Comparison of ENCODE assay signal across 2 cellular contexts in the genomic region with DNA sequence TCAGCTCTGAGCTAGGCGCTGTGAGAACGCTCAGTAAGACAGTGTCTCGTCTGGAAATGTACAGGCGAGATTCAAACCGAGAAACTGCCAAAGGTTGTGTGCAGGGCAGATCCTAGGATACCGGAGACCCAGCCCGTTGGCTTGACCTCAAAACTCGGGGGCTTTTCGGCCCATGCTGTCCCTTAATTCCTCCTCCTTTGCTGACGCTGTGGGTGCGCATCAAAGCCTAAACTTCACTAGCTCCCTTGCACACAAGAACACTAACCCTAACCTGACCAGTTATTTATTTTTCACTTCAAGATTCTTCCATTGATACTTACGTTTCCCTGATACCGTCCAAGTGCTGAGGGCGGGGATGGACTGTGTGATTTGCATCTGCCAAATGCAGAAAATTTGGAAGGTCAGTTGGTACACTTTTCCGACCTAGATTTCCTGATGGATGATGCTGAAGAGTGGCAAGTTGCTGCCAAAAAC.
TF ChIP-seq lines count a peak whose summit lies in the region.

No MANE protein-coding gene starts in this region.

TF ChIP-seq in GM12878, 131 proteins besides CTCF, POLR2A, EP300 and RAD21 (continues in another document):
- TF ChIP-seq RCOR1 (conservative IDR thresholded peaks at IDR 0.05; ENCODE audit: low read depth, low read length) (no peak), YBX1 (IDR thresholded peaks at IDR 0.05) (no peak), MTA2 (IDR thresholded peaks at IDR 0.05; ENCODE audit: low read depth) (no peak; the same call in 1 of the 2 replicates), IKZF2 (IDR thresholded peaks at IDR 0.05) (peak in 1 of 2 experiments; percentile 21; a peak in 1 of 4 replicates), GATAD2B (conservative IDR thresholded peaks at IDR 0.05; ENCODE audit: low read depth) (no peak; the same call in 1 of the 2 replicates), BMI1 (IDR thresholded peaks at IDR 0.05; ENCODE audit: borderline replicate concordance) (no peak), ASH2L (IDR thresholded peaks at IDR 0.05; ENCODE audit: borderline replicate concordance, low read depth) (no peak), JUND (IDR thresholded peaks at IDR 0.05; ENCODE audit: low read depth, low read length) (no peak), RELA (IDR thresholded peaks at IDR 0.05; ENCODE audit: borderline replicate concordance, partially characterized antibody) (no peak), SMC3 (IDR thresholded peaks at IDR 0.05; ENCODE audit: borderline replicate concordance, low read length) (0 out of 2 replicates have a peak, but pooled peaks have one; percentile 5), YY1 (IDR thresholded peaks at IDR 0.05; ENCODE audit: low read depth, low read length) (no peak), MLLT1 (IDR thresholded peaks at IDR 0.05) (0 out of 2 replicates have a peak, but pooled peaks have one; percentile 3), BCL3 (IDR thresholded peaks at IDR 0.05; ENCODE audit: borderline replicate concordance, insufficient read depth, low read depth, low read length, poor library complexity, severe bottlenecking) (no peak), CHD4 (IDR thresholded peaks at IDR 0.05) (no peak), POU2F2 (IDR thresholded peaks at IDR 0.05; ENCODE audit: borderline replicate concordance, low read depth, low read length) (no peak), PKNOX1 (IDR thresholded peaks at IDR 0.05) (no peak), MXI1 (IDR thresholded peaks at IDR 0.05; ENCODE audit: low read depth, low read length) (no peak), ZBTB4 (CRISPR knock-in tag; IDR thresholded peaks at IDR 0.05) (no peak)
- TF ChIP-seq, protein P1, sequence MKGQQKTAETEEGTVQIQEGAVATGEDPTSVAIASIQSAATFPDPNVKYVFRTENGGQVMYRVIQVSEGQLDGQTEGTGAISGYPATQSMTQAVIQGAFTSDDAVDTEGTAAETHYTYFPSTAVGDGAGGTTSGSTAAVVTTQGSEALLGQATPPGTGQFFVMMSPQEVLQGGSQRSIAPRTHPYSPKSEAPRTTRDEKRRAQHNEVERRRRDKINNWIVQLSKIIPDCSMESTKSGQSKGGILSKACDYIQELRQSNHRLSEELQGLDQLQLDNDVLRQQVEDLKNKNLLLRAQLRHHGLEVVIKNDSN (IDR thresholded peaks at IDR 0.05; ENCODE audit: borderline replicate concordance, extremely low read length, insufficient read depth, low read depth, low read length) = no peak

TF ChIP-seq in HepG2, 621 proteins besides CTCF, POLR2A, EP300 and RAD21:
- 0 out of 2 replicates have a peak, but pooled peaks have one; percentile 0 for TF ChIP-seq ZGPAT (CRISPR knock-in tag; IDR thresholded peaks at IDR 0.05)
- 0 out of 2 replicates have a peak, but pooled peaks have one; percentile 21 for TF ChIP-seq ZSCAN30 (CRISPR knock-in tag; IDR thresholded peaks at IDR 0.05)
- no peak for TF ChIP-seq ZNF598 (CRISPR knock-in tag; IDR thresholded peaks at IDR 0.05; ENCODE audit: borderline replicate concordance)
- 0 out of 2 replicates have a peak, but pooled peaks have one; percentile 2 for TF ChIP-seq ZC3H4 (CRISPR knock-in tag; IDR thresholded peaks at IDR 0.05; ENCODE audit: borderline replicate concordance)
- no peak for TF ChIP-seq IRF9 (CRISPR knock-in tag; IDR thresholded peaks at IDR 0.05; ENCODE audit: borderline replicate concordance)
- TF ChIP-seq, protein P2, sequence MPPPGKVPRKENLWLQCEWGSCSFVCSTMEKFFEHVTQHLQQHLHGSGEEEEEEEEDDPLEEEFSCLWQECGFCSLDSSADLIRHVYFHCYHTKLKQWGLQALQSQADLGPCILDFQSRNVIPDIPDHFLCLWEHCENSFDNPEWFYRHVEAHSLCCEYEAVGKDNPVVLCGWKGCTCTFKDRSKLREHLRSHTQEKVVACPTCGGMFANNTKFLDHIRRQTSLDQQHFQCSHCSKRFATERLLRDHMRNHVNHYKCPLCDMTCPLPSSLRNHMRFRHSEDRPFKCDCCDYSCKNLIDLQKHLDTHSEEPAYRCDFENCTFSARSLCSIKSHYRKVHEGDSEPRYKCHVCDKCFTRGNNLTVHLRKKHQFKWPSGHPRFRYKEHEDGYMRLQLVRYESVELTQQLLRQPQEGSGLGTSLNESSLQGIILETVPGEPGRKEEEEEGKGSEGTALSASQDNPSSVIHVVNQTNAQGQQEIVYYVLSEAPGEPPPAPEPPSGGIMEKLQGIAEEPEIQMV (CRISPR knock-in tag; IDR thresholded peaks at IDR 0.05; ENCODE audit: low read depth) = no peak; the same call in 1 of the 2 replicates
- peak; percentile 10 for TF ChIP-seq TEAD3 (CRISPR knock-in tag; optimal IDR thresholded peaks at IDR 0.05; ENCODE audit: borderline replicate concordance)
- TF ChIP-seq AHR (CRISPR knock-in tag; IDR thresholded peaks at IDR 0.05) = 0 out of 2 replicates have a peak, but pooled peaks have one; percentile 43
- 0 out of 2 replicates have a peak, but pooled peaks have one; percentile 73 for TF ChIP-seq SSRP1 (CRISPR knock-in tag; IDR thresholded peaks at IDR 0.05)
- TF ChIP-seq FOXA3 (CRISPR knock-in tag; IDR thresholded peaks at IDR 0.05) = peak; percentile 8; the same call in 1 of the 2 replicates
- no peak for TF ChIP-seq ZNF224 (CRISPR knock-in tag; IDR thresholded peaks at IDR 0.05)
- no peak for TF ChIP-seq ZBTB38 (CRISPR knock-in tag; IDR thresholded peaks at IDR 0.05)
- TF ChIP-seq ZNF17 (CRISPR knock-in tag; IDR thresholded peaks at IDR 0.05) = 0 out of 2 replicates have a peak, but pooled peaks have one; percentile 65
- TF ChIP-seq ZNF737 (CRISPR knock-in tag; IDR thresholded peaks at IDR 0.05; ENCODE audit: borderline replicate concordance) = no peak
- TF ChIP-seq ARNTL (CRISPR knock-in tag; IDR thresholded peaks at IDR 0.05) = no peak
- TF ChIP-seq, protein P3, sequence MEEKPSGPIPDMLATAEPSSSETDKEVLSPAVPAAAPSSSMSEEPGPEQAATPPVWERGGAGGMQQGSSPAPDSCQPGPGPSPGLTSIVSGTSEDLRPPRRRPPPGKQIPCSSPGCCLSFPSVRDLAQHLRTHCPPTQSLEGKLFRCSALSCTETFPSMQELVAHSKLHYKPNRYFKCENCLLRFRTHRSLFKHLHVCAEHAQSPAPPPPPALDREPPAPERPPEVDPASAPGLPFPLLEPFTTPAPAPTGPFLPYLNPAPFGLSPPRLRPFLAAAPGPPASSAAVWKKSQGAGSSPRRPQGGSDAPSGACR (CRISPR knock-in tag; IDR thresholded peaks at IDR 0.05) = 0 out of 2 replicates have a peak, but pooled peaks have one; percentile 3
- TF ChIP-seq ERF (CRISPR knock-in tag; IDR thresholded peaks at IDR 0.05) = no peak
- TF ChIP-seq, protein P4, sequence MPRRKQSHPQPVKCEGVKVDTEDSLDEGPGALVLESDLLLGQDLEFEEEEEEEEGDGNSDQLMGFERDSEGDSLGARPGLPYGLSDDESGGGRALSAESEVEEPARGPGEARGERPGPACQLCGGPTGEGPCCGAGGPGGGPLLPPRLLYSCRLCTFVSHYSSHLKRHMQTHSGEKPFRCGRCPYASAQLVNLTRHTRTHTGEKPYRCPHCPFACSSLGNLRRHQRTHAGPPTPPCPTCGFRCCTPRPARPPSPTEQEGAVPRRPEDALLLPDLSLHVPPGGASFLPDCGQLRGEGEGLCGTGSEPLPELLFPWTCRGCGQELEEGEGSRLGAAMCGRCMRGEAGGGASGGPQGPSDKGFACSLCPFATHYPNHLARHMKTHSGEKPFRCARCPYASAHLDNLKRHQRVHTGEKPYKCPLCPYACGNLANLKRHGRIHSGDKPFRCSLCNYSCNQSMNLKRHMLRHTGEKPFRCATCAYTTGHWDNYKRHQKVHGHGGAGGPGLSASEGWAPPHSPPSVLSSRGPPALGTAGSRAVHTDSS (CRISPR knock-in tag; conservative IDR thresholded peaks at IDR 0.05) = no peak
- no peak for TF ChIP-seq NKX3-1 (CRISPR knock-in tag; IDR thresholded peaks at IDR 0.05)
- TF ChIP-seq KDM3A (CRISPR knock-in tag; IDR thresholded peaks at IDR 0.05; ENCODE audit: low read depth) = no peak
- no peak for TF ChIP-seq GTF3A (CRISPR knock-in tag; conservative IDR thresholded peaks at IDR 0.05)
- TF ChIP-seq NFYC (CRISPR knock-in tag; IDR thresholded peaks at IDR 0.05) = 0 out of 2 replicates have a peak, but pooled peaks have one; percentile 13
- TF ChIP-seq TBX3 (IDR thresholded peaks at IDR 0.05; ENCODE audit: borderline replicate concordance) = no peak
- TF ChIP-seq ZNF674 (CRISPR knock-in tag; IDR thresholded peaks at IDR 0.05; ENCODE audit: low read depth) = no peak
- TF ChIP-seq SRSF1 (optimal IDR thresholded peaks at IDR 0.05; ENCODE audit: low read depth, low read length) = no peak
- TF ChIP-seq FOXC1 (CRISPR knock-in tag; IDR thresholded peaks at IDR 0.05; ENCODE audit: borderline replicate concordance) = no peak
- TF ChIP-seq ZNF343 (CRISPR knock-in tag; IDR thresholded peaks at IDR 0.05) = no peak
- TF ChIP-seq, protein P5, sequence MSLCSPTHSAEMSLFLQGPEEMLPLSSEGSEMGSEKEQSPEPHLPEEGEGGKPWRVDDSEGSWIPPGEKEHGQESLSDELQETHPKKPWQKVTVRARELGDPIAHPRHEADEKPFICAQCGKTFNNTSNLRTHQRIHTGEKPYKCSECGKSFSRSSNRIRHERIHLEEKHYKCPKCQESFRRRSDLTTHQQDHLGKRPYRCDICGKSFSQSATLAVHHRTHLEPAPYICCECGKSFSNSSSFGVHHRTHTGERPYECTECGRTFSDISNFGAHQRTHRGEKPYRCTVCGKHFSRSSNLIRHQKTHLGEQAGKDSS (CRISPR knock-in tag; IDR thresholded peaks at IDR 0.05; ENCODE audit: borderline replicate concordance, low read depth) = no peak
- TF ChIP-seq ELF1 (CRISPR knock-in tag; IDR thresholded peaks at IDR 0.05) = peak; percentile 13; the same call in 1 of the 2 replicates
- no peak for TF ChIP-seq ZNF670 (CRISPR knock-in tag; IDR thresholded peaks at IDR 0.05; ENCODE audit: borderline replicate concordance)
- TF ChIP-seq SALL1 (CRISPR knock-in tag; IDR thresholded peaks at IDR 0.05) = peak; percentile 36; the same call in 1 of the 2 replicates
- TF ChIP-seq HDAC2 (CRISPR knock-in tag; IDR thresholded peaks at IDR 0.05) = peak; percentile 30; the same call in 1 of the 2 replicates
- TF ChIP-seq ZNF547 (CRISPR knock-in tag; IDR thresholded peaks at IDR 0.05) = no peak
- 0 out of 2 replicates have a peak, but pooled peaks have one; percentile 12 for TF ChIP-seq ZNF772 (CRISPR knock-in tag; IDR thresholded peaks at IDR 0.05)
- no peak for TF ChIP-seq ATRX (CRISPR knock-in tag; IDR thresholded peaks at IDR 0.05; ENCODE audit: borderline replicate concordance)
- no peak for TF ChIP-seq ZNF253 (CRISPR knock-in tag; IDR thresholded peaks at IDR 0.05; ENCODE audit: borderline replicate concordance)
- no peak for TF ChIP-seq MAF1 (CRISPR knock-in tag; IDR thresholded peaks at IDR 0.05; ENCODE audit: borderline replicate concordance)
- peak; percentile 35 for TF ChIP-seq TBL1XR1 (IDR thresholded peaks at IDR 0.05; ENCODE audit: borderline replicate concordance, low read length, partially characterized antibody)
- no peak for TF ChIP-seq TCF7 (IDR thresholded peaks at IDR 0.05; ENCODE audit: low read depth)
- 0 out of 2 replicates have a peak, but pooled peaks have one; percentile 46 for TF ChIP-seq ZNF615 (CRISPR knock-in tag; IDR thresholded peaks at IDR 0.05; ENCODE audit: borderline replicate concordance)
- no peak for TF ChIP-seq IKZF4 (CRISPR knock-in tag; IDR thresholded peaks at IDR 0.05; ENCODE audit: borderline replicate concordance, low read depth, not compliant biosample characterization)
- no peak for TF ChIP-seq CHCHD3 (CRISPR knock-in tag; IDR thresholded peaks at IDR 0.05)
- no peak for TF ChIP-seq MTA3 (CRISPR knock-in tag; IDR thresholded peaks at IDR 0.05)
- TF ChIP-seq NRL (CRISPR knock-in tag; IDR thresholded peaks at IDR 0.05; ENCODE audit: borderline replicate concordance) = no peak
- no peak for TF ChIP-seq ARNT2 (CRISPR knock-in tag; IDR thresholded peaks at IDR 0.05; ENCODE audit: low read depth)
- TF ChIP-seq, protein P6, sequence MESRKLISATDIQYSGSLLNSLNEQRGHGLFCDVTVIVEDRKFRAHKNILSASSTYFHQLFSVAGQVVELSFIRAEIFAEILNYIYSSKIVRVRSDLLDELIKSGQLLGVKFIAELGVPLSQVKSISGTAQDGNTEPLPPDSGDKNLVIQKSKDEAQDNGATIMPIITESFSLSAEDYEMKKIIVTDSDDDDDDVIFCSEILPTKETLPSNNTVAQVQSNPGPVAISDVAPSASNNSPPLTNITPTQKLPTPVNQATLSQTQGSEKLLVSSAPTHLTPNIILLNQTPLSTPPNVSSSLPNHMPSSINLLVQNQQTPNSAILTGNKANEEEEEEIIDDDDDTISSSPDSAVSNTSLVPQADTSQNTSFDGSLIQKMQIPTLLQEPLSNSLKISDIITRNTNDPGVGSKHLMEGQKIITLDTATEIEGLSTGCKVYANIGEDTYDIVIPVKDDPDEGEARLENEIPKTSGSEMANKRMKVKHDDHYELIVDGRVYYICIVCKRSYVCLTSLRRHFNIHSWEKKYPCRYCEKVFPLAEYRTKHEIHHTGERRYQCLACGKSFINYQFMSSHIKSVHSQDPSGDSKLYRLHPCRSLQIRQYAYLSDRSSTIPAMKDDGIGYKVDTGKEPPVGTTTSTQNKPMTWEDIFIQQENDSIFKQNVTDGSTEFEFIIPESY (CRISPR knock-in tag; IDR thresholded peaks at IDR 0.05) = 0 out of 2 replicates have a peak, but pooled peaks have one; percentile 37
- TF ChIP-seq HOXA7 (CRISPR knock-in tag; IDR thresholded peaks at IDR 0.05) = no peak
- TF ChIP-seq ATF7 (IDR thresholded peaks at IDR 0.05) = no peak
- TF ChIP-seq ATF7 (CRISPR knock-in tag; IDR thresholded peaks at IDR 0.05) = no peak
